In genomic region chr6:168261234-168261633, GRCh38 we compare ENCODE assay signal across 16 cellular contexts. TPM values are rescaled to one million over a fixed set of nuclear protein-coding genes. Genes with fewer than 3 reads are reported as not detected.
"Had no signal": no experiment of that assay in that cellular context is flagged by ENCODE, and none has a peak within 500 bp of the region (broad histone marks: within the 10 kb centered on the region; RNA-seq: fewer than 3 reads in every experiment).

No MANE protein-coding gene starts in this region.

- H3K27ac ChIP-seq: ovary had no signal

- H3K27me3 ChIP-seq: ovary, thyroid gland had no signal

- H3K9me3 ChIP-seq: ovary, thyroid gland had no signal

- H3K4me3 Mint-ChIP-seq: activated CD8-positive, alpha-beta memory T cell treated with anti-CD3 and anti-CD28 coated beads, Interleukin-2, amount 10 ng/mL, durations not matched to agents 7 days and 5 days; activated naive CD4-positive, alpha-beta T cell treated with anti-CD3 and anti-CD28 coated beads for 36 hours; activated naive CD8-positive, alpha-beta T cell treated with anti-CD3 and anti-CD28 coated beads, Interleukin-2, amount 50 U/mL, for 24 hours; stimulated activated memory B cell treated with anti-CD40 and anti-IgM and Interleukin-4, amounts not matched to agents 10 μg/mL and 1 μg/mL and 100 μg/mL, for 72 hours had no signal

- H3K4me3 ChIP-seq: ovary, thyroid gland had no signal

- DNase-seq: activated CD4-positive, alpha-beta T cell treated with anti-CD3 and anti-CD28 coated beads, Interleukin-2, amount 50 U/mL, for 48 hours; activated CD8-positive, alpha-beta memory T cell treated with anti-CD3 and anti-CD28 coated beads, Interleukin-2, amount 10 ng/mL, durations not matched to agents 7 days and 5 days; activated naive CD4-positive, alpha-beta T cell treated with anti-CD3 and anti-CD28 coated beads for 36 hours; activated naive CD8-positive, alpha-beta T cell treated with anti-CD3 and anti-CD28 coated beads, Interleukin-2, amount 50 U/mL, for 24 hours; activated T-cell treated with anti-CD3 and anti-CD28 coated beads, Interleukin-2, amount 50 U/mL, for 1 hour; left ventricle myocardium superior; ovary; stimulated activated CD4-positive, alpha-beta T cell treated with anti-CD3 and anti-CD28 coated beads, Interleukin-2, amount 100 ng/mL, for 48 hours; T-helper 1 cell; T1000 had no signal

- H3K4me1 Mint-ChIP-seq: activated CD8-positive, alpha-beta memory T cell treated with anti-CD3 and anti-CD28 coated beads, Interleukin-2, amount 10 ng/mL, durations not matched to agents 7 days and 5 days; activated naive CD8-positive, alpha-beta T cell treated with anti-CD3 and anti-CD28 coated beads, Interleukin-2, amount 50 U/mL, for 24 hours; stimulated activated memory B cell treated with anti-CD40 and anti-IgM and Interleukin-4, amounts not matched to agents 10 μg/mL and 1 μg/mL and 100 μg/mL, for 72 hours had no signal

- FAIRE-seq: astrocyte, keratinocyte had no signal

- H3K36me3 ChIP-seq: ovary, thyroid gland had no signal

- H3K27me3 Mint-ChIP-seq: activated CD8-positive, alpha-beta memory T cell treated with anti-CD3 and anti-CD28 coated beads, Interleukin-2, amount 10 ng/mL, durations not matched to agents 7 days and 5 days had no signal

- H3K36me3 Mint-ChIP-seq: activated CD8-positive, alpha-beta memory T cell treated with anti-CD3 and anti-CD28 coated beads, Interleukin-2, amount 10 ng/mL, durations not matched to agents 7 days and 5 days; stimulated activated memory B cell treated with anti-CD40 and anti-IgM and Interleukin-4, amounts not matched to agents 10 μg/mL and 1 μg/mL and 100 μg/mL, for 72 hours had no signal

- ATAC-seq: activated CD8-positive, alpha-beta memory T cell treated with anti-CD3 and anti-CD28 coated beads, Interleukin-2, amount 10 ng/mL, durations not matched to agents 7 days and 5 days; activated naive CD8-positive, alpha-beta T cell treated with anti-CD3 and anti-CD28 coated beads, Interleukin-2, amount 50 U/mL, for 24 hours; esophagus mucosa; left ventricle myocardium superior; stimulated activated memory B cell treated with anti-CD40 and anti-IgM and Interleukin-4, amounts not matched to agents 10 μg/mL and 1 μg/mL and 100 μg/mL, for 72 hours had no signal

- H3K27ac Mint-ChIP-seq: activated CD8-positive, alpha-beta memory T cell treated with anti-CD3 and anti-CD28 coated beads, Interleukin-2, amount 10 ng/mL, durations not matched to agents 7 days and 5 days; activated naive CD4-positive, alpha-beta T cell treated with anti-CD3 and anti-CD28 coated beads for 36 hours; activated naive CD8-positive, alpha-beta T cell treated with anti-CD3 and anti-CD28 coated beads, Interleukin-2, amount 50 U/mL, for 24 hours; activated T-helper 2 cell treated with anti-CD3 and anti-CD28 coated beads, Interferon-gamma antibody, Interleukin-2, Interleukin-4, amounts not matched to agents 10 μg/mL and 5 μg/mL and 100 μg/mL, durations not matched to agents 14 hours and 24 hours and 36 hours; stimulated activated memory B cell treated with anti-CD40 and anti-IgM and Interleukin-4, amounts not matched to agents 10 μg/mL and 1 μg/mL and 100 μg/mL, for 72 hours had no signal

- H3K9me3 Mint-ChIP-seq: activated naive CD8-positive, alpha-beta T cell treated with anti-CD3 and anti-CD28 coated beads, Interleukin-2, amount 50 U/mL, for 24 hours; activated T-helper 2 cell treated with anti-CD3 and anti-CD28 coated beads, Interferon-gamma antibody, Interleukin-2, Interleukin-4, amounts not matched to agents 10 μg/mL and 5 μg/mL and 100 μg/mL, durations not matched to agents 14 hours and 24 hours and 36 hours had no signal

RNA-seq across cellular contexts. Expression of gene DACT2, which starts 58.3 kb away (rescaled TPM):
- total RNA-seq: activated naive CD4-positive, alpha-beta T cell treated with anti-CD3 and anti-CD28 coated beads for 36 hours had no signal
